ENCODE assay signal across 1 cellular context in the genomic region with DNA sequence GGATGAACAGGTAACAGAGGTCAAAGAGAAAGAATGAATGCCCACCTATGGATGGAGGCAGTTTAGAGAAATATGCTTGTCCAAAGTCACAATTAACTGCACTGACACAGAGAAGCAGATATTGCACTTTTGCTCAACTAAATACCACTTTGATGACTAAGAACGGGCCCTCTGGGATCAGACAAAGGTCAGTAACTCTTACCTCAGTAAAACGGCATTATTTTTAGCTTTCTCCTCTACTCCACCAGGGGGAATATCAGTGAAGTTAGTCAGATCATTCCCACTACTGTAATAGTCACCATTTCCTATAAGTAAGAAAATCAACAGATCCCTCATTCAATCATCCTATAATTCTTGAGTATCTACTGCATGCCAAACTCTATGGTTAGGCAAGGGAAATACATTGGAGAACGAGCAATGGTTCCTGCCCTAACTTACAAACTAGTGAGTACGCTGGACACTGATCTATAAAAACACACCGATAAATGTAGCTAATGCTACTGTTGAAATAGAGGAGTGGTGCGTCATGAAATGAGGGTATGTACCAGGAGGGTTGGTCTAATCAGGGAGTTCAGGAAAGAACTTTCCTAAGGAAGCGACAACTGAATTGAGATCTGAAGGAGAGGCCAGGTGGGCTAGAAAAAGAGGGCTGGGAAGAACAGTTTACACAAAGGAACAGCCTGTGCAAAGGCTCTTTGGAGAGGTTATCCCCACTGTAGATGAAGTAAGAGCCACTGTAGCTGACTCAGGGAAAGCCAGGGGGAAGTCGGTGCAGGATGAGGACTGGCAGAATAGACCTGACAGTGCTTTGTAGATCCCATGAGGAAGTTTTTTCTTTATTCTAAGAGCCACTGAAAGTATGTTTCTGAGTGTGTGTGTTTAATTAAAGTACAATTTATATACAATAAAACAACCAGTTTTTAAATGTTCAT.
TF ChIP-seq lines count a peak whose summit lies in the region.

No MANE protein-coding gene starts in this region.

TF ChIP-seq in GM23338, 12 proteins besides CTCF, POLR2A, EP300 and RAD21 (continued from another document):
- TF ChIP-seq, protein P1, sequence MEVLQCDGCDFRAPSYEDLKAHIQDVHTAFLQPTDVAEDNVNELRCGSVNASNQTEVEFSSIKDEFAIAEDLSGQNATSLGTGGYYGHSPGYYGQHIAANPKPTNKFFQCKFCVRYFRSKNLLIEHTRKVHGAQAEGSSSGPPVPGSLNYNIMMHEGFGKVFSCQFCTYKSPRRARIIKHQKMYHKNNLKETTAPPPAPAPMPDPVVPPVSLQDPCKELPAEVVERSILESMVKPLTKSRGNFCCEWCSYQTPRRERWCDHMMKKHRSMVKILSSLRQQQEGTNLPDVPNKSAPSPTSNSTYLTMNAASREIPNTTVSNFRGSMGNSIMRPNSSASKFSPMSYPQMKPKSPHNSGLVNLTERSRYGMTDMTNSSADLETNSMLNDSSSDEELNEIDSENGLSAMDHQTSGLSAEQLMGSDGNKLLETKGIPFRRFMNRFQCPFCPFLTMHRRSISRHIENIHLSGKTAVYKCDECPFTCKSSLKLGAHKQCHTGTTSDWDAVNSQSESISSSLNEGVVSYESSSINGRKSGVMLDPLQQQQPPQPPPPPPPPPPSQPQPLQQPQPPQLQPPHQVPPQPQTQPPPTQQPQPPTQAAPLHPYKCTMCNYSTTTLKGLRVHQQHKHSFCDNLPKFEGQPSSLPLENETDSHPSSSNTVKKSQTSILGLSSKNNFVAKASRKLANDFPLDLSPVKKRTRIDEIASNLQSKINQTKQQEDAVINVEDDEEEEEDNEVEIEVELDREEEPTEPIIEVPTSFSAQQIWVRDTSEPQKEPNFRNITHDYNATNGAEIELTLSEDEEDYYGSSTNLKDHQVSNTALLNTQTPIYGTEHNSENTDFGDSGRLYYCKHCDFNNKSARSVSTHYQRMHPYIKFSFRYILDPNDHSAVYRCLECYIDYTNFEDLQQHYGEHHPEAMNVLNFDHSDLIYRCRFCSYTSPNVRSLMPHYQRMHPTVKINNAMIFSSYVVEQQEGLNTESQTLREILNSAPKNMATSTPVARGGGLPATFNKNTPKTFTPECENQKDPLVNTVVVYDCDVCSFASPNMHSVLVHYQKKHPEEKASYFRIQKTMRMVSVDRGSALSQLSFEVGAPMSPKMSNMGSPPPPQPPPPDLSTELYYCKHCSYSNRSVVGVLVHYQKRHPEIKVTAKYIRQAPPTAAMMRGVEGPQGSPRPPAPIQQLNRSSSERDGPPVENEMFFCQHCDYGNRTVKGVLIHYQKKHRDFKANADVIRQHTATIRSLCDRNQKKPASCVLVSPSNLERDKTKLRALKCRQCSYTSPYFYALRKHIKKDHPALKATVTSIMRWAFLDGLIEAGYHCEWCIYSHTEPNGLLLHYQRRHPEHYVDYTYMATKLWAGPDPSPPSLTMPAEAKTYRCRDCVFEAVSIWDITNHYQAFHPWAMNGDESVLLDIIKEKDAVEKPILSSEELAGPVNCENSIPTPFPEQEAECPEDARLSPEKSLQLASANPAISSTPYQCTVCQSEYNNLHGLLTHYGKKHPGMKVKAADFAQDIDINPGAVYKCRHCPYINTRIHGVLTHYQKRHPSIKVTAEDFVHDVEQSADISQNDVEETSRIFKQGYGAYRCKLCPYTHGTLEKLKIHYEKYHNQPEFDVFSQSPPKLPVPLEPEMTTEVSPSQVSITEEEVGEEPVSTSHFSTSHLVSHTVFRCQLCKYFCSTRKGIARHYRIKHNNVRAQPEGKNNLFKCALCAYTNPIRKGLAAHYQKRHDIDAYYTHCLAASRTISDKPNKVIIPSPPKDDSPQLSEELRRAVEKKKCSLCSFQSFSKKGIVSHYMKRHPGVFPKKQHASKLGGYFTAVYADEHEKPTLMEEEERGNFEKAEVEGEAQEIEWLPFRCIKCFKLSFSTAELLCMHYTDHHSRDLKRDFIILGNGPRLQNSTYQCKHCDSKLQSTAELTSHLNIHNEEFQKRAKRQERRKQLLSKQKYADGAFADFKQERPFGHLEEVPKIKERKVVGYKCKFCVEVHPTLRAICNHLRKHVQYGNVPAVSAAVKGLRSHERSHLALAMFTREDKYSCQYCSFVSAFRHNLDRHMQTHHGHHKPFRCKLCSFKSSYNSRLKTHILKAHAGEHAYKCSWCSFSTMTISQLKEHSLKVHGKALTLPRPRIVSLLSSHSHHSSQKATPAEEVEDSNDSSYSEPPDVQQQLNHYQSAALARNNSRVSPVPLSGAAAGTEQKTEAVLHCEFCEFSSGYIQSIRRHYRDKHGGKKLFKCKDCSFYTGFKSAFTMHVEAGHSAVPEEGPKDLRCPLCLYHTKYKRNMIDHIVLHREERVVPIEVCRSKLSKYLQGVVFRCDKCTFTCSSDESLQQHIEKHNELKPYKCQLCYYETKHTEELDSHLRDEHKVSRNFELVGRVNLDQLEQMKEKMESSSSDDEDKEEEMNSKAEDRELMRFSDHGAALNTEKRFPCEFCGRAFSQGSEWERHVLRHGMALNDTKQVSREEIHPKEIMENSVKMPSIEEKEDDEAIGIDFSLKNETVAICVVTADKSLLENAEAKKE (CRISPR knock-in tag; IDR thresholded peaks at IDR 0.05), result no peak
- TF ChIP-seq EZH2phosphoT487 (IDR thresholded peaks at IDR 0.05; ENCODE audit: unreplicated experiment), result no peak
- TF ChIP-seq, protein P2, sequence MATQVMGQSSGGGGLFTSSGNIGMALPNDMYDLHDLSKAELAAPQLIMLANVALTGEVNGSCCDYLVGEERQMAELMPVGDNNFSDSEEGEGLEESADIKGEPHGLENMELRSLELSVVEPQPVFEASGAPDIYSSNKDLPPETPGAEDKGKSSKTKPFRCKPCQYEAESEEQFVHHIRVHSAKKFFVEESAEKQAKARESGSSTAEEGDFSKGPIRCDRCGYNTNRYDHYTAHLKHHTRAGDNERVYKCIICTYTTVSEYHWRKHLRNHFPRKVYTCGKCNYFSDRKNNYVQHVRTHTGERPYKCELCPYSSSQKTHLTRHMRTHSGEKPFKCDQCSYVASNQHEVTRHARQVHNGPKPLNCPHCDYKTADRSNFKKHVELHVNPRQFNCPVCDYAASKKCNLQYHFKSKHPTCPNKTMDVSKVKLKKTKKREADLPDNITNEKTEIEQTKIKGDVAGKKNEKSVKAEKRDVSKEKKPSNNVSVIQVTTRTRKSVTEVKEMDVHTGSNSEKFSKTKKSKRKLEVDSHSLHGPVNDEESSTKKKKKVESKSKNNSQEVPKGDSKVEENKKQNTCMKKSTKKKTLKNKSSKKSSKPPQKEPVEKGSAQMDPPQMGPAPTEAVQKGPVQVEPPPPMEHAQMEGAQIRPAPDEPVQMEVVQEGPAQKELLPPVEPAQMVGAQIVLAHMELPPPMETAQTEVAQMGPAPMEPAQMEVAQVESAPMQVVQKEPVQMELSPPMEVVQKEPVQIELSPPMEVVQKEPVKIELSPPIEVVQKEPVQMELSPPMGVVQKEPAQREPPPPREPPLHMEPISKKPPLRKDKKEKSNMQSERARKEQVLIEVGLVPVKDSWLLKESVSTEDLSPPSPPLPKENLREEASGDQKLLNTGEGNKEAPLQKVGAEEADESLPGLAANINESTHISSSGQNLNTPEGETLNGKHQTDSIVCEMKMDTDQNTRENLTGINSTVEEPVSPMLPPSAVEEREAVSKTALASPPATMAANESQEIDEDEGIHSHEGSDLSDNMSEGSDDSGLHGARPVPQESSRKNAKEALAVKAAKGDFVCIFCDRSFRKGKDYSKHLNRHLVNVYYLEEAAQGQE (IDR thresholded peaks at IDR 0.05; ENCODE audit: unreplicated experiment), result no peak
- no peak for TF ChIP-seq EZH2 (IDR thresholded peaks at IDR 0.05; ENCODE audit: low read depth, unreplicated experiment)
- no peak for TF ChIP-seq ZNF331 (CRISPR knock-in tag; IDR thresholded peaks at IDR 0.05; ENCODE audit: low read depth)
- TF ChIP-seq ZNF114 (CRISPR knock-in tag; IDR thresholded peaks at IDR 0.05), result no peak
